Comparison of ENCODE assay signal across 15 cellular contexts in genomic region chr9:14352549-14352948, GRCh38. TPM values are rescaled to one million over a fixed set of nuclear protein-coding genes. Genes with fewer than 3 reads are reported as not detected.
DNase-seq lines count a peak whose midpoint lies in the region; ATAC-seq and TF ChIP-seq lines count a peak whose summit lies in the region.
"Had no signal": no experiment of that assay in that cellular context is flagged by ENCODE, and none has a peak within 500 bp of the region (broad histone marks: within the 10 kb centered on the region; RNA-seq: fewer than 3 reads in every experiment).

No MANE protein-coding gene starts in this region.

- H3K4me1 ChIP-seq in SK-N-SH (ENCODE audit: control insufficient read depth in 1 of 2, insufficient read depth in 2 of 2, low read depth in 1 of 2, low read length in 1 of 2) = peaks cover 0 to 12% of the 10 kb centered on the region in 2 experiments; a peak in 1 of 4 replicates
- peaks cover 18 to 74% of the 10 kb centered on the region in 2 donors for H3K4me1 ChIP-seq in thoracic aorta (ENCODE audit: control insufficient read depth in 1 of 2, low read depth in 2 of 2)
- peaks cover 24% of the 10 kb centered on the region for H3K4me1 ChIP-seq in neural progenitor cell
- H3K4me1 ChIP-seq: uterus had no signal

- peak overlapping the region in 1 of 2 experiments; percentile 11; a peak in 1 of 4 replicates for H3K27ac ChIP-seq in SK-N-SH (ENCODE audit: low read depth in 2 of 2, low read length in 1 of 2)
- peak overlapping the region; percentile 35 to 87 for H3K27ac ChIP-seq in thoracic aorta
- no peak overlapping the region for H3K27ac ChIP-seq in neural progenitor cell
- H3K27ac ChIP-seq: KMS-11 had no signal

- no peak for ATAC-seq in SK-N-SH treated with all-trans-retinoic acid at 6 μM for 48 hours
- ATAC-seq in thoracic aorta (ENCODE audit: insufficient number of reproducible peaks, low FRiP score, low read depth) = no peak
- ATAC-seq in stimulated activated naive B cell treated with anti-CD40 and anti-IgM and Interleukin-4, amounts not matched to agents 10 μg/mL and 1 μg/mL and 100 μg/mL, for 72 hours (replicated peaks) = no peak

- DNase-seq in SK-N-SH = peak; percentile 49
- DNase-seq in NCI-H510A (lab: John Stamatoyannopoulos, UW) = peak; percentile 16
- peak; percentile 27 for DNase-seq in fibroblast of the aortic adventitia (ENCODE audit: low read depth)
- DNase-seq in thoracic aorta (ENCODE audit: low spot score) = no peak
- no peak for DNase-seq in stimulated activated naive B cell treated with anti-CD40 and anti-IgM and Interleukin-4, amounts not matched to agents 10 μg/mL and 1 μg/mL and 100 μg/mL, for 72 hours
- no peak for DNase-seq in iPS-NIHi11 (ENCODE audit: low spot score)
- DNase-seq in neural progenitor cell (ENCODE audit: low spot score) = no peak
- DNase-seq: activated CD4-positive, alpha-beta T cell treated with anti-CD3 and anti-CD28 coated beads, Interleukin-2, amount 50 U/mL, for 48 hours; hippocampal formation; mesendoderm; NCI-H2171; uterus had no signal

- no peaks in the 10 kb centered on the region for H3K36me3 ChIP-seq in SK-N-SH (replicated peaks in 1 of 2; ENCODE audit: control insufficient read depth in 1 of 2, insufficient read depth in 2 of 2, low read length in 1 of 2)
- H3K36me3 ChIP-seq in thoracic aorta = no peaks in the 10 kb centered on the region
- no peaks in the 10 kb centered on the region for H3K36me3 ChIP-seq in neural progenitor cell
- H3K36me3 ChIP-seq: uterus had no signal

- TF ChIP-seq CTCF in SK-N-SH (IDR thresholded peaks at IDR 0.05) = no peak
- no peak for TF ChIP-seq CTCF in fibroblast of the aortic adventitia (IDR thresholded peaks at IDR 0.05; ENCODE audit: insufficient read depth, low read length)
- TF ChIP-seq CTCF in thoracic aorta (IDR thresholded peaks at IDR 0.05) = no peak
- TF ChIP-seq CTCF in neural progenitor cell (IDR thresholded peaks at IDR 0.05) = no peak

- POLR2A ChIA-PET in SK-N-SH (lab: Yijun Ruan, JAX) = interaction anchor here (0.6 kb wide), 1 partner anchor 224 kb away, joined by 3 read pairs; no protein-coding TSS in a partner anchor

- peaks cover 9 to 12% of the 10 kb centered on the region in 2 donors for H3K4me1 Mint-ChIP-seq in stimulated activated naive B cell treated with anti-CD40 and anti-IgM and Interleukin-4, amounts not matched to agents 10 μg/mL and 1 μg/mL and 100 μg/mL, for 72 hours
- H3K4me1 Mint-ChIP-seq in neural progenitor cell = peaks cover 47% of the 10 kb centered on the region

- H2AFZ ChIP-seq in SK-N-SH (ENCODE audit: low read depth) (no peak overlapping the region), neural progenitor cell (replicated peaks) (no peak overlapping the region)

- WGBS in SK-N-SH (ENCODE audit: low lambda C conversion rate) = 92% methylated on average over 5 of the region's 5 CpGs

- CTCF ChIA-PET in SK-N-SH (lab: Yijun Ruan, JAX) = interaction anchor here (0.5 to 4.6 kb wide), 44 partner anchors 8 to 1650 kb away, joined by 3 to 52 read pairs (median 5); no protein-coding TSS in a partner anchor

- no peaks in the 10 kb centered on the region for H4K20me1 ChIP-seq in SK-N-SH (ENCODE audit: insufficient read depth)
- peaks cover 22% of the 10 kb centered on the region for H4K20me1 ChIP-seq in neural progenitor cell (ENCODE audit: low read depth)

- H3K27ac Mint-ChIP-seq in stimulated activated naive B cell treated with anti-CD40 and anti-IgM and Interleukin-4, amounts not matched to agents 10 μg/mL and 1 μg/mL and 100 μg/mL, for 72 hours = no peak overlapping the region
- H3K27ac Mint-ChIP-seq in neural progenitor cell = no peak overlapping the region
- H3K27ac Mint-ChIP-seq: activated T-helper 2 cell treated with anti-CD3 and anti-CD28 coated beads, Interferon-gamma antibody, Interleukin-2, Interleukin-4, amounts not matched to agents 10 μg/mL and 5 μg/mL and 100 μg/mL, durations not matched to agents 14 hours and 24 hours and 36 hours had no signal

- H3F3A ChIP-seq in SK-N-SH (replicated peaks; ENCODE audit: insufficient read depth) (no peaks in the 10 kb centered on the region), neural progenitor cell (ENCODE audit: low read depth) (no peaks in the 10 kb centered on the region)

- no peak overlapping the region for H3K4me3 Mint-ChIP-seq in stimulated activated naive B cell treated with anti-CD40 and anti-IgM and Interleukin-4, amounts not matched to agents 10 μg/mL and 1 μg/mL and 100 μg/mL, for 72 hours
- H3K4me3 Mint-ChIP-seq in neural progenitor cell = no peak overlapping the region

- TF ChIP-seq RAD21 in SK-N-SH (IDR thresholded peaks at IDR 0.05; ENCODE audit: low read length) = no peak

- H3K4me2 ChIP-seq in SK-N-SH (no peak overlapping the region), neural progenitor cell (no peak overlapping the region)

- H3K9me3 ChIP-seq in SK-N-SH (no peaks in the 10 kb centered on the region), thoracic aorta (no peaks in the 10 kb centered on the region), neural progenitor cell (ENCODE audit: low read depth) (no peaks in the 10 kb centered on the region)
- H3K9me3 ChIP-seq: uterus had no signal

- H3K79me2 ChIP-seq in SK-N-SH (ENCODE audit: insufficient read depth) (no peaks in the 10 kb centered on the region), neural progenitor cell (ENCODE audit: low read depth) (no peaks in the 10 kb centered on the region)

- no peaks in the 10 kb centered on the region for H3K27me3 ChIP-seq in SK-N-SH (ENCODE audit: insufficient read depth)
- H3K27me3 ChIP-seq in thoracic aorta (replicated peaks; ENCODE audit: insufficient read depth) = no peaks in the 10 kb centered on the region
- H3K27me3 ChIP-seq in neural progenitor cell = peaks cover 74% of the 10 kb centered on the region
- H3K27me3 ChIP-seq: uterus had no signal

- TF ChIP-seq EP300 in SK-N-SH (IDR thresholded peaks at IDR 0.05; ENCODE audit: borderline replicate concordance in 1 of 2, low read depth in 1 of 2, low read length in 1 of 2) = no peak

- no peaks in the 10 kb centered on the region for H3K9me2 ChIP-seq in SK-N-SH

- no peaks in the 10 kb centered on the region for H3K9me3 Mint-ChIP-seq in stimulated activated naive B cell treated with anti-CD40 and anti-IgM and Interleukin-4, amounts not matched to agents 10 μg/mL and 1 μg/mL and 100 μg/mL, for 72 hours
- no peaks in the 10 kb centered on the region for H3K9me3 Mint-ChIP-seq in neural progenitor cell
- H3K9me3 Mint-ChIP-seq: activated T-helper 2 cell treated with anti-CD3 and anti-CD28 coated beads, Interferon-gamma antibody, Interleukin-2, Interleukin-4, amounts not matched to agents 10 μg/mL and 5 μg/mL and 100 μg/mL, durations not matched to agents 14 hours and 24 hours and 36 hours had no signal

- H3K9ac ChIP-seq in SK-N-SH (no peak overlapping the region), neural progenitor cell (no peak overlapping the region)
- H3K9ac ChIP-seq: KMS-11 had no signal

- H3K4me3 ChIP-seq in SK-N-SH (ENCODE audit: low read depth in 2 of 2, low read length in 1 of 2) (no peak overlapping the region), fibroblast of the aortic adventitia (ENCODE audit: low read depth, low read length) (no peak overlapping the region), thoracic aorta (peak overlapping the region; percentile 83), neural progenitor cell (no peak overlapping the region)
- H3K4me3 ChIP-seq: uterus had no signal

- H3K36me3 Mint-ChIP-seq in stimulated activated naive B cell treated with anti-CD40 and anti-IgM and Interleukin-4, amounts not matched to agents 10 μg/mL and 1 μg/mL and 100 μg/mL, for 72 hours = no peaks in the 10 kb centered on the region
- H3K36me3 Mint-ChIP-seq in neural progenitor cell = no peaks in the 10 kb centered on the region

- H3K27me3 Mint-ChIP-seq in stimulated activated naive B cell treated with anti-CD40 and anti-IgM and Interleukin-4, amounts not matched to agents 10 μg/mL and 1 μg/mL and 100 μg/mL, for 72 hours = peaks cover 57 to 59% of the 10 kb centered on the region in 2 donors
- peaks cover 47% of the 10 kb centered on the region for H3K27me3 Mint-ChIP-seq in neural progenitor cell (ENCODE audit: insufficient read depth, low read depth)

TF ChIP-seq in SK-N-SH, 30 proteins besides CTCF, POLR2A, EP300 and RAD21:
- TF ChIP-seq NFIC (IDR thresholded peaks at IDR 0.05; ENCODE audit: borderline replicate concordance) (no peak), TCF12 (IDR thresholded peaks at IDR 0.05) (no peak), GATA2 (CRISPR knock-in tag; IDR thresholded peaks at IDR 0.05) (peak; percentile 28; the same call in 1 of the 2 replicates)
TF ChIP-seq in SK-N-SH: peak in this region for 1.

TF ChIP-seq in SK-N-SH treated with all-trans-retinoic acid at 6 μM for 48 hours, 23 proteins besides CTCF, POLR2A, EP300 and RAD21 (continues in another document):
- TF ChIP-seq TSHZ2 (CRISPR knock-in tag; IDR thresholded peaks at IDR 0.05) (no peak), ARNTL (CRISPR knock-in tag; IDR thresholded peaks at IDR 0.05; ENCODE audit: borderline replicate concordance, low read depth) (no peak), SNAI2 (CRISPR knock-in tag; IDR thresholded peaks at IDR 0.05) (no peak)

RNA-seq across cellular contexts. Expression of gene NFIB, which starts 38.6 kb away (rescaled TPM):
- polyA plus RNA-seq in SK-N-SH (2012; rRNA removed) = 8.1 and 9.2 TPM in 2 replicates
- 9.4 TPM in 2 replicates for polyA plus RNA-seq in SK-N-SH (2012; cell fraction: cytosol; rRNA removed)
- 12.0 and 18.7 TPM in 2 replicates for polyA plus RNA-seq in SK-N-SH (2012; cell fraction: nucleus; rRNA removed)
- total RNA-seq in fibroblast of the aortic adventitia (ENCODE audit: low replicate concordance) (107 and 111 TPM in 2 replicates), thoracic aorta (100 to 1,000 TPM in 1 of 2 donors, 10 to 100 TPM in 1; 54.8 to 114 TPM), neural progenitor cell (ENCODE audit: low replicate concordance) (0.30 and 0.40 TPM in 2 replicates)
- total RNA-seq: activated T-helper 2 cell treated with anti-CD3 and anti-CD28 coated beads, Interferon-gamma antibody, Interleukin-2, Interleukin-4, amounts not matched to agents 10 μg/mL and 5 μg/mL and 100 μg/mL, durations not matched to agents 14 hours and 24 hours and 36 hours had no signal

Comparison
In these comparisons a context has a peak if more than half of its experiments do, and no peak if none do; other contexts are left out.
1. DNase-seq: peak in SK-N-SH (single experiment), NCI-H510A (single experiment) and fibroblast of the aortic adventitia (single experiment); none in thoracic aorta (single experiment), stimulated activated naive B cell treated with anti-CD40 and anti-IgM and Interleukin-4, amounts not matched to agents 10 μg/mL and 1 μg/mL and 100 μg/mL, for 72 hours (single experiment), iPS-NIHi11 (single experiment) and neural progenitor cell (single experiment).
2. RNA of gene NFIB, which starts 38.6 kb away (total RNA-seq): 54.8 to 114 TPM in thoracic aorta and 107 to 111 TPM in fibroblast of the aortic adventitia; 0.30 to 0.40 TPM in neural progenitor cell; every median in the first group is over 10 times any median in the second.